ENCODE assay signal across 8 cellular contexts in genomic region chr3:179069762-179070390, GRCh38. TPM values are rescaled to one million over a fixed set of nuclear protein-coding genes. Genes with fewer than 3 reads are reported as not detected.
DNase-seq lines count a peak whose midpoint lies in the region; ATAC-seq, FAIRE-seq and TF ChIP-seq lines count a peak whose summit lies in the region.

No MANE protein-coding gene starts in this region.

- peak overlapping the region; percentile 66 for H3K27ac ChIP-seq in ACC112 (ENCODE audit: low read depth, low read length)
- H3K27ac ChIP-seq in foreskin keratinocyte, result peak overlapping the region; percentile 42
- H3K27ac ChIP-seq in small intestine (ENCODE audit: low read depth in 1 of 2, low read length in 1 of 2), result no peak overlapping the region

- peak overlapping the region; percentile 14 for H3K27ac Mint-ChIP-seq in T-helper 17 cell

- TF ChIP-seq CTCF in foreskin keratinocyte (conservative IDR thresholded peaks at IDR 0.05), result no peak

- H3K27me3 Mint-ChIP-seq in T-helper 17 cell, result no peaks in the 10 kb centered on the region

- no peak for ATAC-seq in T-helper 17 cell
- ATAC-seq in foreskin keratinocyte, result no peak
- ATAC-seq in GM21390 (IDR thresholded peaks at IDR 0.05; ENCODE audit: unreplicated experiment), result no peak
- no peak for ATAC-seq in HG03196 (IDR thresholded peaks at IDR 0.05; ENCODE audit: unreplicated experiment)

- H3K4me3 Mint-ChIP-seq in T-helper 17 cell, result no peak overlapping the region

- no peak overlapping the region for H2AFZ ChIP-seq in ACC112 (ENCODE audit: low read length, unreplicated experiment)

- 45 to 68% (median 64%) methylated on average over 1 of the region's 1 CpG for WGBS in small intestine, 3 donors

- H3K4me3 ChIP-seq in ACC112 (ENCODE audit: low read depth, low read length) (peak overlapping the region; percentile 98), small intestine (ENCODE audit: low read depth in 1 of 2, low read length in 2 of 2) (no peak overlapping the region)

- peaks cover 28% of the 10 kb centered on the region for H3K4me1 Mint-ChIP-seq in T-helper 17 cell

- no peaks in the 10 kb centered on the region for H3K9me3 ChIP-seq in T-helper 17 cell (ENCODE audit: control insufficient read depth, low read length, poor library complexity, severe bottlenecking)
- no peaks in the 10 kb centered on the region for H3K9me3 ChIP-seq in small intestine (ENCODE audit: control insufficient read depth, low read depth)

- H3K79me2 ChIP-seq in ACC112 (ENCODE audit: control insufficient read depth, insufficient read depth, low read length, unreplicated experiment), result peaks cover 48% of the 10 kb centered on the region

- H3K36me3 ChIP-seq in ACC112 (ENCODE audit: insufficient read depth, low read length) (peaks cover 16% of the 10 kb centered on the region), small intestine (ENCODE audit: control insufficient read depth in 2 of 2, insufficient read depth in 2 of 2, low read length in 2 of 2) (peaks cover 0 to 4% of the 10 kb centered on the region in 2 donors)

- peaks cover 3% of the 10 kb centered on the region for H3K36me3 Mint-ChIP-seq in T-helper 17 cell (ENCODE audit: low read depth)

- DNase-seq in GM18507 (ENCODE audit: extremely low spot score, insufficient read length, low read depth) (no peak), T-helper 17 cell (no peak), foreskin keratinocyte (peak in 1 of 2 donors; percentile 37), small intestine (no peak), NCI-H510A treated with DMSO at 0.1 percent for 48 hours (lab: John Stamatoyannopoulos, UW) (no peak)

- H3K27me3 ChIP-seq in ACC112 (ENCODE audit: insufficient read depth, low read length), result no peaks in the 10 kb centered on the region
- H3K27me3 ChIP-seq in foreskin keratinocyte, result no peaks in the 10 kb centered on the region
- no peaks in the 10 kb centered on the region for H3K27me3 ChIP-seq in small intestine (ENCODE audit: control insufficient read depth in 2 of 2, insufficient read depth in 2 of 2, low read length in 2 of 2)

- FAIRE-seq in GM18507 (lab: Jason Lieb, UNC) (peak; percentile 36), small intestine (lab: Jason Lieb, UNC) (no peak)

- H3K4me1 ChIP-seq in ACC112 (ENCODE audit: control insufficient read depth, insufficient read depth, low read length, unreplicated experiment), result peaks cover 12% of the 10 kb centered on the region
- H3K4me1 ChIP-seq in foreskin keratinocyte, result peaks cover 17% of the 10 kb centered on the region
- H3K4me1 ChIP-seq in small intestine (ENCODE audit: control insufficient read depth in 2 of 2, insufficient read depth in 1 of 2, low read depth in 1 of 2, low read length in 1 of 2), result no peaks in the 10 kb centered on the region

RNA-seq across cellular contexts. Expression of gene ZMAT3, which starts 1.7 kb away (rescaled TPM):
- total RNA-seq in T-helper 17 cell (10 to 100 TPM; 18.1 to 19.0 TPM), foreskin keratinocyte (6.1 and 10.4 TPM in 2 replicates)
- polyA plus RNA-seq in foreskin keratinocyte (1.5 and 2.5 TPM in 2 replicates), small intestine (1 to 10 TPM; 1.6 to 2.2 (median 1.8) TPM)

Comparison
In these comparisons a context has a peak if more than half of its experiments do, and no peak if none do; other contexts are left out.
1. H3K27ac ChIP-seq: peak in ACC112 (single experiment) and foreskin keratinocyte (single experiment); none in small intestine (0 of 2).